In genomic region chr20:24470782-24471582, GRCh38 we compare ENCODE assay signal across 8 cellular contexts. TPM values are rescaled to one million over a fixed set of nuclear protein-coding genes. Genes with fewer than 3 reads are reported as not detected.
DNase-seq lines count a peak whose midpoint lies in the region; ATAC-seq and TF ChIP-seq lines count a peak whose summit lies in the region.

No MANE protein-coding gene starts in this region.

- no peak for ATAC-seq in HG03460 (IDR thresholded peaks at IDR 0.05; ENCODE audit: unreplicated experiment)

- H3K4me3 ChIP-seq in mesendoderm (ENCODE audit: low read length), result peak overlapping the region; percentile 83
- H3K4me3 ChIP-seq in thymus (ENCODE audit: low read length), result peak overlapping the region; percentile 46

- no peak for TF ChIP-seq CTCF in GM10248 (IDR thresholded peaks at IDR 0.05; ENCODE audit: control extremely low read depth, extremely low read depth, low read depth, missing control alignments)

- peak overlapping the region; percentile 71 for H3K9ac ChIP-seq in mesendoderm (ENCODE audit: low read length)

- peak overlapping the region; percentile 100 for H3K4me2 ChIP-seq in mesendoderm (ENCODE audit: low read length)

- no CpG with 5 or more reads among the region's 56 CpGs for WGBS in mesendoderm (ENCODE audit: extremely low coverage, insufficient coverage, low lambda C conversion rate)
- 4% methylated on average over 56 of the region's 56 CpGs for WGBS in thymus

- peak overlapping the region; percentile 24 for H3K18ac ChIP-seq in mesendoderm (ENCODE audit: low read length)

- no peak overlapping the region for H2BK120ac ChIP-seq in mesendoderm (ENCODE audit: low read depth, low read length)

- peaks cover 22% of the 10 kb centered on the region for H3K79me1 ChIP-seq in mesendoderm (ENCODE audit: low read length)

- H4K5ac ChIP-seq in mesendoderm (ENCODE audit: low read length), result no peak overlapping the region

- H2BK15ac ChIP-seq in mesendoderm (replicated peaks; ENCODE audit: low read depth), result no peak overlapping the region

- peaks cover 22% of the 10 kb centered on the region for H3K4me1 ChIP-seq in mesendoderm (ENCODE audit: control insufficient read depth, low read depth, low read length)
- peaks cover 16% of the 10 kb centered on the region for H3K4me1 ChIP-seq in thymus (ENCODE audit: control insufficient read depth, insufficient read depth, low read length)

- POLR2A ChIA-PET in HEK293T (lab: Yijun Ruan, JAX) (interaction anchor here (1.0 kb wide), 1 partner anchor 27 kb away, joined by 3 read pairs; no protein-coding TSS in a partner anchor), GM10248 (lab: Yijun Ruan, JAX) (no interaction called here)

- H3K27me3 ChIP-seq in mesendoderm (ENCODE audit: insufficient read depth, low read length, poor library complexity) (no peaks in the 10 kb centered on the region), thymus (ENCODE audit: control insufficient read depth, insufficient read depth) (peaks cover 32% of the 10 kb centered on the region)

- H3K79me2 ChIP-seq in mesendoderm (ENCODE audit: control insufficient read depth, insufficient read depth, low read length), result peaks cover 39% of the 10 kb centered on the region

- DNase-seq in NCI-H524 (lab: John Stamatoyannopoulos, UW), result peak; percentile 61 to 63
- no peak for DNase-seq in NCI-H524 treated with DMSO at 0.1 percent for 48 hours (lab: John Stamatoyannopoulos, UW)
- peak; percentile 56 for DNase-seq in mesendoderm
- no peak for DNase-seq in HEK293T (ENCODE audit: extremely low spot score)
- DNase-seq in GM10248 (ENCODE audit: extremely low spot score), result no peak

- H3K23ac ChIP-seq in mesendoderm (ENCODE audit: low read length), result peak overlapping the region; percentile 98

- no peak overlapping the region for H3K4ac ChIP-seq in mesendoderm (ENCODE audit: low read depth, low read length)

- H3K36me3 ChIP-seq in mesendoderm (ENCODE audit: control insufficient read depth, insufficient read depth, low read length) (no peaks in the 10 kb centered on the region), thymus (ENCODE audit: control insufficient read depth, insufficient read depth) (no peaks in the 10 kb centered on the region)

- peaks cover 1% of the 10 kb centered on the region for H3K9me3 ChIP-seq in thymus (ENCODE audit: control insufficient read depth)

- H3K27ac ChIP-seq in cingulate gyrus (ENCODE audit: low read depth, low read length), result peak overlapping the region; percentile 58
- H3K27ac ChIP-seq in mesendoderm (ENCODE audit: low read depth, low read length), result no peak overlapping the region
- H3K27ac ChIP-seq in thymus (ENCODE audit: low read depth), result no peak overlapping the region

- no peak overlapping the region for H4K8ac ChIP-seq in mesendoderm (ENCODE audit: low read depth, low read length)

- CTCF ChIA-PET in HEK293T (lab: Yijun Ruan, JAX) (interaction anchor here (0.9 kb wide), 1 partner anchor 309 kb away, joined by 3 read pairs; no protein-coding TSS in a partner anchor), GM10248 (lab: Yijun Ruan, JAX) (no interaction called here)

- peak overlapping the region; percentile 84 for H3K56ac ChIP-seq in mesendoderm (ENCODE audit: low read length)

- no peak overlapping the region for H2AK5ac ChIP-seq in mesendoderm (ENCODE audit: low read length)

- H2BK5ac ChIP-seq in mesendoderm (ENCODE audit: low read length), result no peak overlapping the region

TF ChIP-seq in HEK293T, 16 proteins besides CTCF, POLR2A, EP300 and RAD21:
- no peak for TF ChIP-seq L3MBTL2 (conservative IDR thresholded peaks at IDR 0.05)
- TF ChIP-seq BHLHE40 (IDR thresholded peaks at IDR 0.05; ENCODE audit: borderline replicate concordance), result no peak
- no peak for TF ChIP-seq FOXA1 (IDR thresholded peaks at IDR 0.05)
- TF ChIP-seq SUZ12 (IDR thresholded peaks at IDR 0.05), result no peak
TF ChIP-seq in HEK293T: peak in this region for 0.

RNA-seq across cellular contexts. Expression of gene SYNDIG1, which starts 1.6 kb away (rescaled TPM):
- polyA plus RNA-seq in mesendoderm (2013, experiment 1 of 2), result 1.9 TPM
- polyA plus RNA-seq in mesendoderm (2013, experiment 2 of 2), result 1.7 TPM
- polyA plus RNA-seq in thymus, result 0.41 TPM

Comparison
In these comparisons a context has a peak if more than half of its experiments do, and no peak if none do; other contexts are left out.
1. DNase-seq: peak in NCI-H524 (2 of 2) and mesendoderm (single experiment); none in NCI-H524 treated with DMSO at 0.1 percent for 48 hours (single experiment), HEK293T (single experiment) and GM10248 (single experiment).